ENCODE assay signal across 1 cellular context in genomic region chr7:30285531-30286284, GRCh38.
A peak's percentile ranks its signal among the peaks of the same experiment; 100 is the strongest.
TF ChIP-seq lines count a peak whose summit lies in the region.

No MANE protein-coding gene starts in this region.

TF ChIP-seq in H1, 55 proteins besides CTCF, POLR2A, EP300 and RAD21 (continued from another document):
- no peak for TF ChIP-seq SP4 (IDR thresholded peaks at IDR 0.05; ENCODE audit: low read length)
- TF ChIP-seq KDM4A (IDR thresholded peaks at IDR 0.05; ENCODE audit: low read depth, low read length, severe bottlenecking) = peak; percentile 91
- peak in 1 of 2 experiments; percentile 73; a peak in 1 of 4 replicates for TF ChIP-seq SIN3A (conservative IDR thresholded peaks at IDR 0.05 in 1 of 2, IDR thresholded peaks at IDR 0.05 in 1 of 2; ENCODE audit: low read depth in 1 of 2, low read length in 2 of 2)
- TF ChIP-seq RBBP5 (IDR thresholded peaks at IDR 0.05; ENCODE audit: borderline replicate concordance, low read depth, low read length) = 0 out of 2 replicates have a peak, but pooled peaks have one; percentile 66
- no peak for TF ChIP-seq GTF2F1 (IDR thresholded peaks at IDR 0.05; ENCODE audit: borderline replicate concordance, low read depth, low read length)
- 0 out of 2 replicates have a peak, but pooled peaks have one; percentile 23 for TF ChIP-seq POLR2AphosphoS5 (IDR thresholded peaks at IDR 0.05; ENCODE audit: low read depth, low read length)
- peak; percentile 7; the same call in 1 of the 2 replicates for TF ChIP-seq MAX (IDR thresholded peaks at IDR 0.05)
- TF ChIP-seq ASH2L (IDR thresholded peaks at IDR 0.05; ENCODE audit: low read length) = peak; percentile 71
- TF ChIP-seq PHF8 (conservative IDR thresholded peaks at IDR 0.05; ENCODE audit: low read depth, low read length) = peak; percentile 36; the same call in 1 of the 2 replicates
TF ChIP-seq in H1: peak in this region for 7.
